27 cellular contexts compared by ENCODE assay signal in genomic region chr3:51860703-51861665, GRCh38. TPM values are rescaled to one million over a fixed set of nuclear protein-coding genes. Genes with fewer than 3 reads are reported as not detected.
DNase-seq lines count a peak whose midpoint lies in the region; ATAC-seq and TF ChIP-seq lines count a peak whose summit lies in the region.
"Had no signal": no experiment of that assay in that cellular context is flagged by ENCODE, and none has a peak within 500 bp of the region (broad histone marks: within the 10 kb centered on the region; RNA-seq: fewer than 3 reads in every experiment).

TSS of gene IQCF2 (plus strand) at chr3:51861615. CDS start at chr3:51861667, 52 bp downstream.

- H3K4me1 Mint-ChIP-seq in stimulated activated naive B cell treated with anti-CD40 and anti-IgM and Interleukin-4, amounts not matched to agents 10 μg/mL and 1 μg/mL and 100 μg/mL, for 72 hours = peaks cover 11 to 14% of the 10 kb centered on the region in 2 donors
- H3K4me1 Mint-ChIP-seq: stimulated activated naive CD8-positive, alpha-beta T cell treated with anti-CD3 and anti-CD28 coated beads, Interleukin-15, amount 100 ng/mL, for 72 hours had no signal

- H3K27ac ChIP-seq in hepatocyte = no peak within 1 kb of the TSS
- H3K27ac ChIP-seq: gastroesophageal sphincter, transverse colon, VCaP had no signal

- no peak within 1 kb of the TSS for H2AFZ ChIP-seq in hepatocyte

- no peaks in the 10 kb centered on the region for H4K20me1 ChIP-seq in hepatocyte (ENCODE audit: insufficient read depth, poor library complexity, severe bottlenecking)

- no peaks in the 10 kb centered on the region for H3K36me3 ChIP-seq in hepatocyte (replicated peaks; ENCODE audit: insufficient read depth, low read depth)
- H3K36me3 ChIP-seq: gastroesophageal sphincter, transverse colon had no signal

- no peak for TF ChIP-seq CTCF in GM12865 (IDR thresholded peaks at IDR 0.05; ENCODE audit: insufficient read depth, low read depth, low read length, missing control alignments)
- TF ChIP-seq CTCF in hepatocyte (IDR thresholded peaks at IDR 0.05; ENCODE audit: poor library complexity) = no peak

- no peaks in the 10 kb centered on the region for H3K4me1 ChIP-seq in hepatocyte (ENCODE audit: insufficient read depth)
- H3K4me1 ChIP-seq: gastroesophageal sphincter, transverse colon had no signal

- H3K4me3 Mint-ChIP-seq in stimulated activated naive B cell treated with anti-CD40 and anti-IgM and Interleukin-4, amounts not matched to agents 10 μg/mL and 1 μg/mL and 100 μg/mL, for 72 hours = peak within 1 kb of the TSS in 1 of 2 donors; percentile 15
- H3K4me3 Mint-ChIP-seq: stimulated activated naive CD8-positive, alpha-beta T cell treated with anti-CD3 and anti-CD28 coated beads, Interleukin-15, amount 100 ng/mL, for 72 hours had no signal

- H3K4me3 ChIP-seq in GM12865 (ENCODE audit: low read depth, low read length) (no peak within 1 kb of the TSS), hepatocyte (no peak within 1 kb of the TSS)
- H3K4me3 ChIP-seq: gastroesophageal sphincter, smooth muscle cell, transverse colon had no signal

- H3K27me3 Mint-ChIP-seq in stimulated activated naive B cell treated with anti-CD40 and anti-IgM and Interleukin-4, amounts not matched to agents 10 μg/mL and 1 μg/mL and 100 μg/mL, for 72 hours = peaks cover 13 to 14% of the 10 kb centered on the region in 2 donors

- ATAC-seq in GM21447 (IDR thresholded peaks at IDR 0.05; ENCODE audit: unreplicated experiment) (peak; percentile 48), HG03565 (IDR thresholded peaks at IDR 0.05; ENCODE audit: unreplicated experiment) (no peak)
- peak; percentile 90 to 92 for ATAC-seq in stimulated activated naive B cell treated with anti-CD40 and anti-IgM and Interleukin-4, amounts not matched to agents 10 μg/mL and 1 μg/mL and 100 μg/mL, for 72 hours (replicated peaks)
- ATAC-seq: gastroesophageal sphincter; HepG2; stimulated activated naive CD8-positive, alpha-beta T cell treated with anti-CD3 and anti-CD28 coated beads, Interleukin-15, amount 100 ng/mL, for 72 hours had no signal

- H3K4me2 ChIP-seq in hepatocyte = no peak within 1 kb of the TSS
- H3K4me2 ChIP-seq: smooth muscle cell had no signal

- peaks cover 2 to 4% of the 10 kb centered on the region in 2 donors for H3K9me3 Mint-ChIP-seq in stimulated activated naive B cell treated with anti-CD40 and anti-IgM and Interleukin-4, amounts not matched to agents 10 μg/mL and 1 μg/mL and 100 μg/mL, for 72 hours

- WGBS in hepatocyte (ENCODE audit: low lambda C conversion rate, missing lambda C conversion rate) = 87% methylated on average over 7 of the region's 7 CpGs

- H3K9me2 ChIP-seq in hepatocyte (replicated peaks; ENCODE audit: insufficient read depth) = no peaks in the 10 kb centered on the region

- no peaks in the 10 kb centered on the region for H3K79me2 ChIP-seq in hepatocyte

- no peaks in the 10 kb centered on the region for H3K27me3 ChIP-seq in hepatocyte

- DNase-seq in GM12865 (ENCODE audit: low read depth) (peak; percentile 74), OCI-M1 (lab: John Stamatoyannopoulos, UW) (peak; percentile 90), hepatocyte (ENCODE audit: low spot score) (no peak)
- DNase-seq in stimulated activated naive B cell treated with anti-CD40 and anti-IgM and Interleukin-4, amounts not matched to agents 10 μg/mL and 1 μg/mL and 100 μg/mL, for 72 hours = peak; percentile 31
- DNase-seq in activated naive CD4-positive, alpha-beta T cell treated with Interleukin-2 at 50 U/mL for 16 hours = no peak
- DNase-seq: activated CD4-positive, alpha-beta T cell treated with anti-CD3 and anti-CD28 coated beads, Interleukin-2, amount 50 U/mL, for 1 hour; activated CD8-positive, alpha-beta memory T cell treated with anti-CD3 and anti-CD28 coated beads, Interleukin-2, amount 50 U/mL, for 4 hours; AML-193; effector CD4-positive, alpha-beta T cell; kidney glomerular epithelial cell; mammary epithelial cell; NCI-H2171; NCI-H748 treated with DMSO at 0.1 percent for 48 hours; stimulated activated CD4-positive, alpha-beta T cell treated with anti-CD3 and anti-CD28 coated beads, Interleukin-4, amount 100 ng/mL, for 1 hour; stimulated activated naive CD8-positive, alpha-beta T cell treated with anti-CD3 and anti-CD28 coated beads, Interleukin-15, amount 100 ng/mL, for 72 hours; transverse colon had no signal

- H3K27ac Mint-ChIP-seq in stimulated activated naive B cell treated with anti-CD40 and anti-IgM and Interleukin-4, amounts not matched to agents 10 μg/mL and 1 μg/mL and 100 μg/mL, for 72 hours = peak within 1 kb of the TSS; percentile 76

- no peaks in the 10 kb centered on the region for H3K9me3 ChIP-seq in hepatocyte (ENCODE audit: low read depth)
- H3K9me3 ChIP-seq: gastroesophageal sphincter, transverse colon had no signal

- no peaks in the 10 kb centered on the region for H3K36me3 Mint-ChIP-seq in stimulated activated naive B cell treated with anti-CD40 and anti-IgM and Interleukin-4, amounts not matched to agents 10 μg/mL and 1 μg/mL and 100 μg/mL, for 72 hours

RNA-seq across cellular contexts. Expression of gene IQCF2, which starts in this region (rescaled TPM):
- total RNA-seq in hepatocyte = not detected in 2 replicates
- not detected in 2 replicates for polyA plus RNA-seq in hepatocyte
- total RNA-seq: chondrocyte, gastroesophageal sphincter, HepG2, M059J, mammary epithelial cell, myocyte, RPMI7951, smooth muscle cell, transverse colon had no signal
- polyA plus RNA-seq: esophagus, HepG2, mammary epithelial cell, smooth muscle cell had no signal

Comparison
In these comparisons a context has a peak if more than half of its experiments do, and no peak if none do; other contexts are left out.
1. DNase-seq: peak in GM12865 (single experiment), OCI-M1 (single experiment) and stimulated activated naive B cell treated with anti-CD40 and anti-IgM and Interleukin-4, amounts not matched to agents 10 μg/mL and 1 μg/mL and 100 μg/mL, for 72 hours (single experiment); none in activated naive CD4-positive, alpha-beta T cell treated with Interleukin-2 at 50 U/mL for 16 hours (single experiment) and hepatocyte (single experiment).